16 cellular contexts compared by ENCODE assay signal in the genomic region with DNA sequence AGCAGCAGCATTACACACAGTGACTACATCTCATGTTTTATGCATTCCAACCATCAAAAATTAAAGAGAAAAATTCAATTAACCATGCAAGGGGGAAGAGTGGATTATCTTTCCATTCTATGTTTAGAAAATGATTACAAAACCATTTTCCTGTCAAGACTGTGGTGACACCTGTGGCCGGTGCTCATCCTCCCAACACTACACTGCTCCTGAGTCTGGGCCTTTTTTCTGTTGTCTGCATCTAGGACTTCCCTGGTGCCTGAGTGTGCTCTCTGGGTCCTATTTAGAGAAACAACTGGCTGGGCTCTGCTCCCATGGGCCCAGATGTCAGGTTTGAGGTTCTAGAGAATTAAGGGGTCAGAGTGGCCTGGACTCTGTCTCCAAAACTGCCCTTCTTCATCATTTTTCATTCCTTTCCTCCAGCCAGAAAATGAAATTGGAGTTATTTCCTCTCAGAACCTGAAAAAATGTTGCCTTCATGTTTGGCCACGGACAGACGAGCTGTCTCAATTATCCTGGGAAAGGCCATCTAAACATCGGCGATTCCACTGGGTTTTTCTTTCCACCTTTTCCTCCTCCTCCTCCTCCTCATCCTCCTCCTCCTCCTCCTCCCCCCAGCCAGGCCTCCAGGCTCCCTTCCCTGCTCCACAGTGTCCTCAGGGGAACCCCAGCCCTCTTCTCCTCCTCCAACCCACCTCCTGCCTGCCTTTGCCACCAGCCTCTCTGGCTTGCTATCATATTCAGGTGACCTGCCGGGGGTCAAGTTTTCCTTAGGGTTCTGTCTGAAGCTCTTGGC. TPM values are rescaled to one million over a fixed set of nuclear protein-coding genes. Genes with fewer than 3 reads are reported as not detected.
DNase-seq lines count a peak whose midpoint lies in the region; ATAC-seq, FAIRE-seq and TF ChIP-seq lines count a peak whose summit lies in the region.
"Had no signal": no experiment of that assay in that cellular context is flagged by ENCODE, and none has a peak within 500 bp of the region (broad histone marks: within the 10 kb centered on the region; RNA-seq: fewer than 3 reads in every experiment).

No MANE protein-coding gene starts in this region.

- no peak overlapping the region for H3K9ac ChIP-seq in KMS-11

- H3K27me3 ChIP-seq in KMS-11 (ENCODE audit: insufficient read depth, low read depth) (no peaks in the 10 kb centered on the region), SJCRH30 (no peaks in the 10 kb centered on the region), vagina (no peaks in the 10 kb centered on the region), small intestine (ENCODE audit: control insufficient read depth in 2 of 2, insufficient read depth in 2 of 2, low read length in 2 of 2) (no peaks in the 10 kb centered on the region), upper lobe of right lung (peaks cover 2% of the 10 kb centered on the region)
- H3K27me3 ChIP-seq: SJSA1 had no signal

- intact Hi-C loops in vagina (cut with DNase I): no loop called here
- intact Hi-C loops in upper lobe of right lung (cut with DNase I): no loop called here

- H3K79me2 ChIP-seq in KMS-11 (ENCODE audit: insufficient read depth, low read depth): no peaks in the 10 kb centered on the region

- H3K27ac ChIP-seq in KMS-11 (peak overlapping the region; percentile 48), SJCRH30 (peak overlapping the region; percentile 74), vagina (peak overlapping the region; percentile 12), small intestine (ENCODE audit: low read depth in 1 of 2, low read length in 1 of 2) (no peak overlapping the region), upper lobe of right lung (no peak overlapping the region)
- H3K27ac ChIP-seq: SJSA1 had no signal

- no peaks in the 10 kb centered on the region for H3K9me3 Mint-ChIP-seq in activated T-cell treated with anti-CD3 and anti-CD28 coated beads, Interleukin-2, amount 50 U/mL, for 24 hours
- H3K9me3 Mint-ChIP-seq: GM23338 had no signal

- no peaks in the 10 kb centered on the region for H3K36me3 Mint-ChIP-seq in activated T-cell treated with anti-CD3 and anti-CD28 coated beads, Interleukin-2, amount 50 U/mL, for 24 hours (ENCODE audit: low read depth)

- H3K4me3 Mint-ChIP-seq in activated T-cell treated with anti-CD3 and anti-CD28 coated beads, Interleukin-2, amount 50 U/mL, for 24 hours: no peak overlapping the region
- H3K4me3 Mint-ChIP-seq: GM23338 had no signal

- H3K4me2 ChIP-seq in KMS-11: peak overlapping the region; percentile 57
- H3K4me2 ChIP-seq: GM23338 had no signal

- no peak for FAIRE-seq in small intestine (lab: Jason Lieb, UNC)
- FAIRE-seq: GM12878 had no signal

- H3K4me3 ChIP-seq in KMS-11 (IDR thresholded peaks at IDR 0.05; ENCODE audit: insufficient read depth, low read depth, low read length) (no peak overlapping the region), SJCRH30 (no peak overlapping the region), vagina (no peak overlapping the region), small intestine (ENCODE audit: low read depth in 1 of 2, low read length in 2 of 2) (no peak overlapping the region), upper lobe of right lung (no peak overlapping the region)
- H3K4me3 ChIP-seq: GM12878, GM23338, SJSA1 had no signal

- 62 to 74% (median 69%) methylated on average over 6 of the region's 6 CpGs for WGBS in small intestine, 3 donors

- no peak for ATAC-seq in upper lobe of right lung
- ATAC-seq: GM12878, GM23338, HCT116 had no signal

- no peak for TF ChIP-seq CTCF in KMS-11 (conservative IDR thresholded peaks at IDR 0.05; ENCODE audit: low read depth, low read length)
- TF ChIP-seq CTCF in vagina (IDR thresholded peaks at IDR 0.05): no peak
- TF ChIP-seq CTCF in upper lobe of right lung (IDR thresholded peaks at IDR 0.05): no peak

- H3K9me3 ChIP-seq in SJCRH30 (replicated peaks) (no peaks in the 10 kb centered on the region), vagina (no peaks in the 10 kb centered on the region), small intestine (ENCODE audit: control insufficient read depth, low read depth) (no peaks in the 10 kb centered on the region), upper lobe of right lung (no peaks in the 10 kb centered on the region)
- H3K9me3 ChIP-seq: SJSA1 had no signal

- H4K20me1 ChIP-seq in KMS-11 (ENCODE audit: insufficient read depth): no peaks in the 10 kb centered on the region

- H3K27ac Mint-ChIP-seq in activated T-cell treated with anti-CD3 and anti-CD28 coated beads, Interleukin-2, amount 50 U/mL, for 24 hours: no peak overlapping the region
- H3K27ac Mint-ChIP-seq: GM23338 had no signal

- H3K4me1 ChIP-seq in KMS-11 (ENCODE audit: low read depth, poor library complexity, severe bottlenecking) (peaks cover 29% of the 10 kb centered on the region), SJCRH30 (peaks cover 75% of the 10 kb centered on the region), vagina (peaks cover 34% of the 10 kb centered on the region), small intestine (ENCODE audit: control insufficient read depth in 2 of 2, insufficient read depth in 1 of 2, low read depth in 1 of 2, low read length in 1 of 2) (no peaks in the 10 kb centered on the region), upper lobe of right lung (no peaks in the 10 kb centered on the region)

- no peaks in the 10 kb centered on the region for H3K4me1 Mint-ChIP-seq in activated T-cell treated with anti-CD3 and anti-CD28 coated beads, Interleukin-2, amount 50 U/mL, for 24 hours (ENCODE audit: low read depth)

- H3K36me3 ChIP-seq in KMS-11 (ENCODE audit: insufficient read depth): no peaks in the 10 kb centered on the region
- no peaks in the 10 kb centered on the region for H3K36me3 ChIP-seq in SJCRH30
- no peaks in the 10 kb centered on the region for H3K36me3 ChIP-seq in vagina
- no peaks in the 10 kb centered on the region for H3K36me3 ChIP-seq in small intestine (ENCODE audit: control insufficient read depth in 2 of 2, insufficient read depth in 2 of 2, low read length in 2 of 2)
- no peaks in the 10 kb centered on the region for H3K36me3 ChIP-seq in upper lobe of right lung
- H3K36me3 ChIP-seq: SJSA1 had no signal

- peak overlapping the region; percentile 41 for H2AFZ ChIP-seq in KMS-11 (ENCODE audit: low read depth)
- H2AFZ ChIP-seq: GM23338 had no signal

- H3K27me3 Mint-ChIP-seq in activated T-cell treated with anti-CD3 and anti-CD28 coated beads, Interleukin-2, amount 50 U/mL, for 24 hours: no peaks in the 10 kb centered on the region

- DNase-seq in SJCRH30 (peak; percentile 59 to 60), mesenteric fat pad (ENCODE audit: low spot score) (peak; percentile 45), vagina (ENCODE audit: extremely low spot score in 2 of 2) (no peak), small intestine (no peak), upper lobe of right lung (no peak)
- no peak for DNase-seq in activated T-cell treated with anti-CD3 and anti-CD28 coated beads, Interleukin-2, amount 50 U/mL, for 24 hours
- DNase-seq: DND-41, GDM1, NCI-H1930, NCI-H69 had no signal

- no peak for TF ChIP-seq POLR2A in vagina (IDR thresholded peaks at IDR 0.05)

RNA-seq across cellular contexts. Expression of a gene that starts 11.4 kb away (rescaled TPM):
- 0.18 and 0.28 TPM in 2 replicates for total RNA-seq in SJCRH30 (2014; rRNA removed; shearing (Covaris generic))
- total RNA-seq in mesenteric fat pad (0.58 TPM), vagina (4.7 TPM), upper lobe of right lung (4.0 TPM)
- polyA plus RNA-seq in small intestine: under 1 TPM in 1 of 3 donors, not detected in 2; 0.40 TPM
- total RNA-seq: GM12878 had no signal
- polyA plus RNA-seq: GM12878 had no signal

RNA-seq across cellular contexts. Expression of a gene that starts 24.5 kb away (rescaled TPM):
- 0.41 and 0.42 TPM in 2 replicates for total RNA-seq in SJCRH30 (2014; rRNA removed; shearing (Covaris generic))
- total RNA-seq in mesenteric fat pad (not detected), vagina (0.49 TPM), upper lobe of right lung (1.5 TPM)
- polyA plus RNA-seq in small intestine: under 1 TPM in 1 of 3 donors, not detected in 2; 0.52 TPM
- total RNA-seq: GM23338, MCF 10A, SJSA1 had no signal
- polyA plus RNA-seq: GM12878 had no signal

RNA-seq across cellular contexts. Expression of a gene that starts 43.4 kb away (rescaled TPM):
- 58.9 and 60.4 TPM in 2 replicates for total RNA-seq in SJCRH30 (2014; rRNA removed; shearing (Covaris generic))
- total RNA-seq in mesenteric fat pad (26.1 TPM), vagina (39.3 TPM), upper lobe of right lung (31.1 TPM)
- polyA plus RNA-seq in small intestine: 10 to 100 TPM; 18.3 to 29.7 (median 19.3) TPM

Comparison
In these comparisons a context has a peak if more than half of its experiments do, and no peak if none do; other contexts are left out.
1. H3K27ac ChIP-seq: peak in KMS-11 (single experiment), SJCRH30 (single experiment) and vagina (single experiment); none in small intestine (0 of 2) and upper lobe of right lung (single experiment).
2. DNase-seq: peak in SJCRH30 (2 of 2) and mesenteric fat pad (single experiment); none in vagina (0 of 2), activated T-cell treated with anti-CD3 and anti-CD28 coated beads, Interleukin-2, amount 50 U/mL, for 24 hours (single experiment), small intestine (single experiment) and upper lobe of right lung (single experiment).